1 cellular context compared by ENCODE assay signal in the genomic region with DNA sequence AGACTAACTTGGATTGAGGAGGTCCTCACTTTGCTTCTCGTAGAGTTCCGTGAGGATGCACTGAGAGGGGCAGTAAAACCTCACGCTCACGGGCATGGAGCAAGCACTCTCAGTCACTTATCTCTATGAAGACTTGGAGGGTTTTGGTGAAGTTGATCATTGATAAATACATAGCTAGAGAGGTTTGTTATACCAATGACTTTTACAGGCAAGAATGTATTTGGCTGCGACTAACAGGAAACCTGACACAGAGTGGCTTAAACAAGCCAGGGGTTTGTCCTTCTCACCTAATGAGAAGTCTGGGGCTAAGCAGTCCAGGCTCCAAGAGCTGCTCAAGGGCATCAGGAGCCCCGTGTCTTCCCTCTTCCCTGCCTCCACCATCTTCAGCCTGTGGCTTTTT.
TF ChIP-seq lines count a peak whose summit lies in the region.

No MANE protein-coding gene starts in this region.

TF ChIP-seq in HepG2, 621 proteins besides CTCF, POLR2A, EP300 and RAD21:
- TF ChIP-seq ZMYM3 (CRISPR knock-in tag; IDR thresholded peaks at IDR 0.05) (no peak), ZNF224 (CRISPR knock-in tag; IDR thresholded peaks at IDR 0.05) (no peak), SMC3 (IDR thresholded peaks at IDR 0.05; ENCODE audit: low read length) (no peak), IKZF1 (IDR thresholded peaks at IDR 0.05) (no peak), HOXD1 (CRISPR knock-in tag; IDR thresholded peaks at IDR 0.05) (no peak), RFX1 (IDR thresholded peaks at IDR 0.05) (no peak)
- TF ChIP-seq, protein P1, sequence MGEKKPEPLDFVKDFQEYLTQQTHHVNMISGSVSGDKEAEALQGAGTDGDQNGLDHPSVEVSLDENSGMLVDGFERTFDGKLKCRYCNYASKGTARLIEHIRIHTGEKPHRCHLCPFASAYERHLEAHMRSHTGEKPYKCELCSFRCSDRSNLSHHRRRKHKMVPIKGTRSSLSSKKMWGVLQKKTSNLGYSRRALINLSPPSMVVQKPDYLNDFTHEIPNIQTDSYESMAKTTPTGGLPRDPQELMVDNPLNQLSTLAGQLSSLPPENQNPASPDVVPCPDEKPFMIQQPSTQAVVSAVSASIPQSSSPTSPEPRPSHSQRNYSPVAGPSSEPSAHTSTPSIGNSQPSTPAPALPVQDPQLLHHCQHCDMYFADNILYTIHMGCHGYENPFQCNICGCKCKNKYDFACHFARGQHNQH (CRISPR knock-in tag; IDR thresholded peaks at IDR 0.05) = no peak
- TF ChIP-seq, protein P2, sequence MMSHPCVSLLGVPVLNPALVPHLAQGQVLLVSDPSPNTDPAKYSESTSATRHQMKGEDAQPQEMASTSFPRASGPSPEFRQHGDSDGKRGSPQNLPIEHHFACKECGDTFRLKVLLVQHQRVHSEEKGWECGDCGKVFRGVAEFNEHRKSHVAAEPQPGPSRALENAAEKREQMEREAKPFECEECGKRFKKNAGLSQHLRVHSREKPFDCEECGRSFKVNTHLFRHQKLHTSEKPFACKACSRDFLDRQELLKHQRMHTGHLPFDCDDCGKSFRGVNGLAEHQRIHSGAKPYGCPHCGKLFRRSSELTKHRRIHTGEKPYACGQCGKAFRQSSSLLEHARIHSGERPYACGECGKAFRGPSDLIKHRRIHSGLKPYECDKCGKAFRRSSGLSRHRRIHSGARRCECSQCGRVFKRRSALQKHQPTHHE (CRISPR knock-in tag; IDR thresholded peaks at IDR 0.05; ENCODE audit: borderline replicate concordance) = no peak
